ENCODE assay signal across 8 cellular contexts in genomic region chr13:97433727-97434416, GRCh38. TPM values are rescaled to one million over a fixed set of nuclear protein-coding genes. Genes with fewer than 3 reads are reported as not detected.
DNase-seq lines count a peak whose midpoint lies in the region; ATAC-seq and TF ChIP-seq lines count a peak whose summit lies in the region.

TSS of gene RAP2A (plus strand) at chr13:97434169. CDS start at chr13:97434471, 302 bp downstream.

- H3K36me3 Mint-ChIP-seq in CD4-positive, alpha-beta T cell (ENCODE audit: low read depth): peaks cover 18% of the 10 kb centered on the region
- no peaks in the 10 kb centered on the region for H3K36me3 Mint-ChIP-seq in memory B cell

- H3K27ac ChIP-seq in CD4-positive, alpha-beta T cell (ENCODE audit: low read depth, low read length): peak within 1 kb of the TSS; percentile 99

- no peaks in the 10 kb centered on the region for H3K27me3 ChIP-seq in CD4-positive, alpha-beta T cell (ENCODE audit: control insufficient read depth, insufficient read depth, low read length)

- intact Hi-C loops in CD4-positive, alpha-beta T cell (cut with DNase I, micrococcal nuclease): loop anchor here (1.0 to 10.0 kb wide), 5 partner anchors 209 to 1757 kb away; partner anchors contain the start of genes DNAJC3 (in 2 of the 2) and MBNL2 (in 2 of the 2)

- peak; percentile 54 for ATAC-seq in CD4-positive, alpha-beta T cell (ENCODE audit: poor library complexity)
- ATAC-seq in GM19468 (IDR thresholded peaks at IDR 0.05; ENCODE audit: extremely low read depth, unreplicated experiment): peak; percentile 17
- ATAC-seq in memory B cell (ENCODE audit: low read depth): peak; percentile 62

- no peaks in the 10 kb centered on the region for H3K9me3 Mint-ChIP-seq in CD4-positive, alpha-beta T cell
- no peaks in the 10 kb centered on the region for H3K9me3 Mint-ChIP-seq in memory B cell

- H3K4me1 Mint-ChIP-seq in CD4-positive, alpha-beta T cell (ENCODE audit: low read depth): peaks cover 27% of the 10 kb centered on the region
- H3K4me1 Mint-ChIP-seq in memory B cell: peaks cover 15% of the 10 kb centered on the region

- peak; percentile 77 to 90 (median 87) for DNase-seq in CD4-positive, alpha-beta T cell
- peak; percentile 14 for DNase-seq in HS-5 (ENCODE audit: low read depth)
- peak; percentile 68 to 84 for DNase-seq in NOMO-1 (lab: John Stamatoyannopoulos, UW; ENCODE audit: unreplicated experiment in 2 of 2)
- DNase-seq in effector CD8-positive, alpha-beta T cell (lab: John Stamatoyannopoulos, UW): peak; percentile 76
- peak; percentile 80 to 86 for DNase-seq in memory B cell (ENCODE audit: low spot score in 2 of 2)
- peak; percentile 83 for DNase-seq in stimulated activated CD8-positive, alpha-beta memory T cell treated with anti-CD3 and anti-CD28 coated beads, Interleukin-12 subunit alpha, Interleukin-12 subunit beta, amount 100 ng/mL, for 1 hour (ENCODE audit: low read depth)

- no peak for TF ChIP-seq CTCF in CD4-positive, alpha-beta T cell (IDR thresholded peaks at IDR 0.05)

- POLR2A ChIA-PET in CD4-positive, alpha-beta T cell (lab: Charles Lee): interaction anchor here (0.6 to 4.3 kb wide), 25 partner anchors 8 to 1757 kb away, joined by 3 to 91 read pairs (median 7); partner anchors contain the start of genes DNAJC3 and MBNL2
- POLR2A ChIA-PET in activated CD8-positive, alpha-beta memory T cell treated with anti-CD3 and anti-CD28 coated beads for 36 hours (lab: Charles Lee): interaction anchor here (0.7 to 1.7 kb wide), 3 partner anchors 17 to 211 kb away, joined by 3 to 13 read pairs (median 4); partner anchors contain the start of gene MBNL2

- no peaks in the 10 kb centered on the region for H3K27me3 Mint-ChIP-seq in CD4-positive, alpha-beta T cell
- H3K27me3 Mint-ChIP-seq in memory B cell: peaks cover under 1% of the 10 kb centered on the region

- H3K4me3 Mint-ChIP-seq in CD4-positive, alpha-beta T cell: peak within 1 kb of the TSS; percentile 99
- H3K4me3 Mint-ChIP-seq in memory B cell: peak within 1 kb of the TSS; percentile 99

- no peaks in the 10 kb centered on the region for H3K9me3 ChIP-seq in CD4-positive, alpha-beta T cell (ENCODE audit: control insufficient read depth, low read length)

- H3K27ac Mint-ChIP-seq in CD4-positive, alpha-beta T cell: peak within 1 kb of the TSS; percentile 99
- peak within 1 kb of the TSS; percentile 96 for H3K27ac Mint-ChIP-seq in memory B cell

- CTCF ChIA-PET in CD4-positive, alpha-beta T cell (lab: Charles Lee): interaction anchor here (1.0 to 1.3 kb wide), 2 partner anchors 74 to 324 kb away, joined by 3 to 7 read pairs; no protein-coding TSS in a partner anchor
- CTCF ChIA-PET in activated CD8-positive, alpha-beta memory T cell treated with anti-CD3 and anti-CD28 coated beads for 36 hours (lab: Charles Lee): interaction anchor here (0.9 kb wide), 1 partner anchor 64 kb away, joined by 3 read pairs; no protein-coding TSS in a partner anchor

RNA-seq across cellular contexts. Expression of gene RAP2A, which starts in this region (rescaled TPM):
- 10 to 100 TPM in 1 of 2 experiments, 1 to 10 TPM in 1; 8.2 to 11.1 TPM for total RNA-seq in CD4-positive, alpha-beta T cell
- 10 to 100 TPM; 18.8 to 20.8 TPM for total RNA-seq in activated CD8-positive, alpha-beta memory T cell treated with anti-CD3 and anti-CD28 coated beads for 36 hours

Comparison
In these comparisons a context has a peak if more than half of its experiments do, and no peak if none do; other contexts are left out.
1. Peak in every context shown above with its lines: DNase-seq, ATAC-seq and H3K27ac ChIP-seq.
2. DNase-seq: peak in every context shown above with its lines; median percentile 87 in CD4-positive, alpha-beta T cell; 83 in memory B cell; 83 in stimulated activated CD8-positive, alpha-beta memory T cell treated with anti-CD3 and anti-CD28 coated beads, Interleukin-12 subunit alpha, Interleukin-12 subunit beta, amount 100 ng/mL, for 1 hour; 76 in NOMO-1; 76 in effector CD8-positive, alpha-beta T cell; 14 in HS-5.